11 cellular contexts compared by ENCODE assay signal in the genomic region with DNA sequence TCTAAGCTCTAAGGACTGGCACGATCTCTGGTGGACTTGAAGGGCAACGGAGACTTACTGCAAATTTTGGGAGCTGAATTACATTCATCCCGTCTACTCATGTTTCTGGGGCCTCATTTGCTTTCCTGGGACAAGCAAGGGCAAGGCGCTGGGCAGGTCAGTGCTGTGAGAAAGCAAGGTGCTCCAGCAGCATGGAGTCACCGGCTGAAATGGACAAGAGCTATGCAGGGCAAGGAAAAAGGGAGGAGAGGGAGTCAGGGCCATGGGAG. TPM values are rescaled to one million over a fixed set of nuclear protein-coding genes. Genes with fewer than 3 reads are reported as not detected.
DNase-seq lines count a peak whose midpoint lies in the region; ATAC-seq and TF ChIP-seq lines count a peak whose summit lies in the region.
"Had no signal": no experiment of that assay in that cellular context is flagged by ENCODE, and none has a peak within 500 bp of the region (broad histone marks: within the 10 kb centered on the region; RNA-seq: fewer than 3 reads in every experiment).

No MANE protein-coding gene starts in this region.

- DNase-seq in activated T-cell treated with anti-CD3 and anti-CD28 coated beads, Interleukin-2, amount 50 U/mL, for 24 hours, result no peak
- no peak for DNase-seq in activated T-cell treated with anti-CD3 and anti-CD28 coated beads, Interleukin-2, amount 50 U/mL, for 1 hour
- no peak for DNase-seq in activated B cell treated with CpG ODN at 0.5 μM for 24 hours
- no peak for DNase-seq in immature natural killer cell
- DNase-seq in NCI-H69 (lab: John Stamatoyannopoulos, UW), result no peak
- DNase-seq: ACHN, NCI-H1930, PC-3 had no signal

- no peak overlapping the region for H3K9ac ChIP-seq in subcutaneous abdominal adipose tissue (ENCODE audit: low read length in 5 of 5)

- H3K9me3 ChIP-seq in subcutaneous abdominal adipose tissue (ENCODE audit: control insufficient read depth in 5 of 5, low read length in 5 of 5), result no peaks in the 10 kb centered on the region

- H3K36me3 Mint-ChIP-seq in activated T-cell treated with anti-CD3 and anti-CD28 coated beads, Interleukin-2, amount 50 U/mL, for 24 hours (ENCODE audit: low read depth), result peaks cover 20% of the 10 kb centered on the region
- H3K36me3 Mint-ChIP-seq in activated B cell treated with CpG ODN at 0.5 μM for 24 hours (ENCODE audit: low read depth) (peaks cover 15% of the 10 kb centered on the region), immature natural killer cell (peaks cover 5 to 11% (median 10%) of the 10 kb centered on the region in 3 donors)

- ATAC-seq in activated B cell treated with CpG ODN at 0.5 μM for 24 hours (ENCODE audit: low read depth), result no peak
- ATAC-seq in SK-N-SH treated with all-trans-retinoic acid at 6 μM for 48 hours, result no peak
- ATAC-seq in HG03354 (IDR thresholded peaks at IDR 0.05; ENCODE audit: poor library complexity, severe bottlenecking, unreplicated experiment), result no peak
- ATAC-seq: PC-3 had no signal

- no peaks in the 10 kb centered on the region for H3K9me3 Mint-ChIP-seq in activated T-cell treated with anti-CD3 and anti-CD28 coated beads, Interleukin-2, amount 50 U/mL, for 24 hours
- no peaks in the 10 kb centered on the region for H3K9me3 Mint-ChIP-seq in activated B cell treated with CpG ODN at 0.5 μM for 24 hours
- no peaks in the 10 kb centered on the region for H3K9me3 Mint-ChIP-seq in immature natural killer cell

- CTCF ChIA-PET in activated B cell treated with CpG ODN at 0.5 μM for 24 hours (lab: Charles Lee), result interaction anchor here (0.7 to 2.4 kb wide), 6 partner anchors 10 to 38 kb away, joined by 3 to 11 read pairs (median 3); no protein-coding TSS in a partner anchor

- no peaks in the 10 kb centered on the region for H3K27me3 Mint-ChIP-seq in activated T-cell treated with anti-CD3 and anti-CD28 coated beads, Interleukin-2, amount 50 U/mL, for 24 hours
- H3K27me3 Mint-ChIP-seq in activated B cell treated with CpG ODN at 0.5 μM for 24 hours, result no peaks in the 10 kb centered on the region
- H3K27me3 Mint-ChIP-seq in immature natural killer cell (ENCODE audit: low read depth in 3 of 3), result peaks cover 8 to 27% (median 23%) of the 10 kb centered on the region in 3 donors

- intact Hi-C loops in activated B cell treated with CpG ODN at 0.5 μM for 24 hours (cut with micrococcal nuclease), result loop anchor here (1.0 to 5.0 kb wide), 2 partner anchors 15 to 38 kb away; no protein-coding TSS in a partner anchor

- H3K27me3 ChIP-seq in subcutaneous abdominal adipose tissue (ENCODE audit: control insufficient read depth in 5 of 5, insufficient read depth in 4 of 5, low read length in 5 of 5), result no peaks in the 10 kb centered on the region

- peak overlapping the region in 3 of 5 donors; percentile 4 to 56 (median 28) for H3K4me3 ChIP-seq in subcutaneous abdominal adipose tissue (ENCODE audit: low read depth in 1 of 5, low read length in 5 of 5)

- H3K27ac Mint-ChIP-seq in activated T-cell treated with anti-CD3 and anti-CD28 coated beads, Interleukin-2, amount 50 U/mL, for 24 hours, result peak overlapping the region; percentile 95
- peak overlapping the region; percentile 98 for H3K27ac Mint-ChIP-seq in activated B cell treated with CpG ODN at 0.5 μM for 24 hours
- H3K27ac Mint-ChIP-seq in immature natural killer cell, result peak overlapping the region; percentile 95 to 100 (median 99)

- H3K36me3 ChIP-seq in subcutaneous abdominal adipose tissue (ENCODE audit: control insufficient read depth in 5 of 5, insufficient read depth in 5 of 5, low read length in 5 of 5), result no peaks in the 10 kb centered on the region

- POLR2A ChIA-PET in activated B cell treated with CpG ODN at 0.5 μM for 24 hours (lab: Charles Lee), result interaction anchor here (0.9 to 6.0 kb wide), 14 partner anchors 8 to 198 kb away, joined by 3 to 58 read pairs (median 6); partner anchors contain the start of gene FLI1

- peak overlapping the region; percentile 75 for H3K4me3 Mint-ChIP-seq in activated T-cell treated with anti-CD3 and anti-CD28 coated beads, Interleukin-2, amount 50 U/mL, for 24 hours
- H3K4me3 Mint-ChIP-seq in activated B cell treated with CpG ODN at 0.5 μM for 24 hours, result peak overlapping the region; percentile 78
- peak overlapping the region; percentile 85 to 95 (median 87) for H3K4me3 Mint-ChIP-seq in immature natural killer cell

- H3K4me1 ChIP-seq in subcutaneous abdominal adipose tissue (ENCODE audit: control insufficient read depth in 5 of 5, insufficient read depth in 5 of 5, low read length in 5 of 5), result peaks cover 3 to 97% (median 59%) of the 10 kb centered on the region in 5 donors

- H3K27ac ChIP-seq in subcutaneous abdominal adipose tissue (ENCODE audit: low read depth, low read length), result peak overlapping the region; percentile 66

- TF ChIP-seq CTCF in activated B cell treated with CpG ODN at 0.5 μM for 24 hours (IDR thresholded peaks at IDR 0.05), result no peak

- peaks cover 98% of the 10 kb centered on the region for H3K4me1 Mint-ChIP-seq in activated T-cell treated with anti-CD3 and anti-CD28 coated beads, Interleukin-2, amount 50 U/mL, for 24 hours (ENCODE audit: low read depth)
- H3K4me1 Mint-ChIP-seq in activated B cell treated with CpG ODN at 0.5 μM for 24 hours, result peaks cover 99% of the 10 kb centered on the region
- H3K4me1 Mint-ChIP-seq in immature natural killer cell, result peaks cover 100% of the 10 kb centered on the region in 2 donors

TF ChIP-seq in SK-N-SH treated with all-trans-retinoic acid at 6 μM for 48 hours, 23 proteins besides CTCF, POLR2A, EP300 and RAD21:
- no peak for TF ChIP-seq ZFP30 (CRISPR knock-in tag; IDR thresholded peaks at IDR 0.05)
- no peak for TF ChIP-seq CREB5 (CRISPR knock-in tag; IDR thresholded peaks at IDR 0.05; ENCODE audit: low read depth)
- no peak for TF ChIP-seq ZNF565 (CRISPR knock-in tag; conservative IDR thresholded peaks at IDR 0.05; ENCODE audit: low read depth)
- no peak for TF ChIP-seq CSDC2 (CRISPR knock-in tag; IDR thresholded peaks at IDR 0.05)

RNA-seq across cellular contexts. Expression of gene FLI1, which starts 25.6 kb away (rescaled TPM):
- total RNA-seq in activated B cell treated with CpG ODN at 0.5 μM for 24 hours, result 64.9 and 69.2 TPM in 2 replicates
- polyA plus RNA-seq in immature natural killer cell, result 100 to 1,000 TPM in 1 of 3 donors, 10 to 100 TPM in 2; 52.2 to 113 (median 61.1) TPM
